ENCODE assay signal across 42 cellular contexts in genomic region chr14:23227566-23227965, GRCh38. TPM values are rescaled to one million over a fixed set of nuclear protein-coding genes. Genes with fewer than 3 reads are reported as not detected.
"Had no signal": no experiment of that assay in that cellular context is flagged by ENCODE, and none has a peak within 500 bp of the region (broad histone marks: within the 10 kb centered on the region; RNA-seq: fewer than 3 reads in every experiment).

No MANE protein-coding gene starts in this region.

- H3K4me3 Mint-ChIP-seq: activated B cell treated with CpG ODN at 0.5 μM for 24 hours; activated CD4-positive, alpha-beta memory T cell treated with anti-CD3 and anti-CD28 coated beads for 36 hours; activated CD4-positive, alpha-beta T cell treated with anti-CD3 and anti-CD28 coated beads, Interleukin-2, amount 10 ng/mL, durations not matched to agents 24 days and 14 days; activated CD8-positive, alpha-beta T cell treated with anti-CD3 and anti-CD28 coated beads for 36 hours; activated naive CD4-positive, alpha-beta T cell treated with anti-CD3 and anti-CD28 coated beads for 36 hours; activated naive CD8-positive, alpha-beta T cell treated with anti-CD3 and anti-CD28 coated beads for 36 hours; activated T-cell treated with anti-CD3 and anti-CD28 coated beads, Interleukin-2, amount 50 U/mL, for 4 hours; activated T-cell treated with anti-CD3 and anti-CD28 coated beads, Interleukin-2, amount 50 U/mL, for 72 hours; activated T-helper 1 cell treated with anti-CD3 and anti-CD28 coated beads, Interleukin-12 subunit alpha, Interleukin-12 subunit beta, Interleukin-2, Interleukin-4 antibody, amounts not matched to agents 30 ng/mL and 10 ng/mL and 1 ng/mL, durations not matched to agents 14 hours and 24 hours and 36 hours; activated T-helper 17 cell treated with anti-CD3 and anti-CD28 coated beads, Interleukin-2, amount 50 U/mL, for 72 hours; central memory CD8-positive, alpha-beta T cell; T-helper 1 cell treated with Interleukin-12 subunit alpha and Interleukin-12 subunit beta and Interleukin-4 antibody, amounts not matched to agents 30 μg/mL and 1 μg/mL, for 36 hours; T-helper 2 cell treated with Interferon-gamma antibody and Interleukin-4, amounts not matched to agents 5 μg/mL and 100 μg/mL, for 36 hours had no signal

- H3K36me3 ChIP-seq: adrenal gland, brain microvascular endothelial cell, breast epithelium, cardiac muscle cell had no signal

- H3K27ac Mint-ChIP-seq: activated B cell treated with CpG ODN at 0.5 μM for 24 hours; activated CD4-positive, alpha-beta memory T cell treated with anti-CD3 and anti-CD28 coated beads for 36 hours; activated CD4-positive, alpha-beta T cell treated with anti-CD3 and anti-CD28 coated beads, Interleukin-2, amount 10 ng/mL, durations not matched to agents 24 days and 14 days; activated CD8-positive, alpha-beta T cell treated with anti-CD3 and anti-CD28 coated beads for 36 hours; activated naive CD4-positive, alpha-beta T cell treated with anti-CD3 and anti-CD28 coated beads for 36 hours; activated naive CD4-positive, alpha-beta T cell treated with anti-CD3 and anti-CD28 coated beads, Interleukin-2, amount 50 U/mL, for 72 hours; activated naive CD8-positive, alpha-beta T cell treated with anti-CD3 and anti-CD28 coated beads for 36 hours; activated T-cell treated with anti-CD3 and anti-CD28 coated beads, Interleukin-2, amount 50 U/mL, for 72 hours; activated T-helper 1 cell treated with anti-CD3 and anti-CD28 coated beads, Interleukin-12 subunit alpha, Interleukin-12 subunit beta, Interleukin-2, Interleukin-4 antibody, amounts not matched to agents 30 ng/mL and 10 ng/mL and 1 ng/mL, durations not matched to agents 14 hours and 24 hours and 36 hours; activated T-helper 17 cell treated with anti-CD3 and anti-CD28 coated beads, Interleukin-2, amount 50 U/mL, for 72 hours; T-helper 1 cell treated with Interleukin-12 subunit alpha and Interleukin-12 subunit beta and Interleukin-4 antibody, amounts not matched to agents 30 μg/mL and 1 μg/mL, for 36 hours; T-helper 2 cell treated with Interferon-gamma antibody and Interleukin-4, amounts not matched to agents 5 μg/mL and 100 μg/mL, for 36 hours had no signal

- H3K4me1 Mint-ChIP-seq: activated CD4-positive, alpha-beta T cell treated with anti-CD3 and anti-CD28 coated beads, Interleukin-2, amount 10 ng/mL, durations not matched to agents 24 days and 14 days; activated T-helper 17 cell treated with anti-CD3 and anti-CD28 coated beads, Interleukin-2, amount 50 U/mL, for 72 hours; central memory CD8-positive, alpha-beta T cell had no signal

- ATAC-seq: activated CD8-positive, alpha-beta T cell treated with anti-CD3 and anti-CD28 coated beads for 36 hours; activated naive CD4-positive, alpha-beta T cell treated with anti-CD3 and anti-CD28 coated beads, Interleukin-2, amount 50 U/mL, for 72 hours; activated T-cell treated with anti-CD3 and anti-CD28 coated beads, Interleukin-2, amount 50 U/mL, for 4 hours; activated T-cell treated with anti-CD3 and anti-CD28 coated beads, Interleukin-2, amount 50 U/mL, for 72 hours; activated T-helper 17 cell treated with anti-CD3 and anti-CD28 coated beads, Interleukin-2, amount 50 U/mL, for 72 hours; body of pancreas had no signal

- H3K36me3 Mint-ChIP-seq: activated CD4-positive, alpha-beta memory T cell treated with anti-CD3 and anti-CD28 coated beads for 36 hours; activated naive CD4-positive, alpha-beta T cell treated with anti-CD3 and anti-CD28 coated beads, Interleukin-2, amount 50 U/mL, for 72 hours; activated naive CD8-positive, alpha-beta T cell treated with anti-CD3 and anti-CD28 coated beads for 36 hours had no signal

- H3K9me3 Mint-ChIP-seq: activated CD4-positive, alpha-beta T cell treated with anti-CD3 and anti-CD28 coated beads, Interleukin-2, amount 10 ng/mL, durations not matched to agents 24 days and 14 days; activated naive CD4-positive, alpha-beta T cell treated with anti-CD3 and anti-CD28 coated beads for 36 hours; activated naive CD4-positive, alpha-beta T cell treated with anti-CD3 and anti-CD28 coated beads, Interleukin-2, amount 50 U/mL, for 72 hours; activated T-helper 1 cell treated with anti-CD3 and anti-CD28 coated beads, Interleukin-12 subunit alpha, Interleukin-12 subunit beta, Interleukin-2, Interleukin-4 antibody, amounts not matched to agents 30 ng/mL and 10 ng/mL and 1 ng/mL, durations not matched to agents 14 hours and 24 hours and 36 hours; activated T-helper 17 cell treated with anti-CD3 and anti-CD28 coated beads, Interleukin-2, amount 50 U/mL, for 72 hours; central memory CD8-positive, alpha-beta T cell; T-helper 1 cell treated with Interleukin-12 subunit alpha and Interleukin-12 subunit beta and Interleukin-4 antibody, amounts not matched to agents 30 μg/mL and 1 μg/mL, for 36 hours; T-helper 2 cell treated with Interferon-gamma antibody and Interleukin-4, amounts not matched to agents 5 μg/mL and 100 μg/mL, for 36 hours had no signal

- H3K4me1 ChIP-seq: adrenal gland, body of pancreas, breast epithelium had no signal

- DNase-seq: activated B cell treated with CpG ODN at 0.5 μM for 24 hours; activated CD4-positive, alpha-beta memory T cell treated with anti-CD3 and anti-CD28 coated beads for 36 hours; activated CD4-positive, alpha-beta T cell treated with anti-CD3 and anti-CD28 coated beads for 4 hours; activated CD4-positive, alpha-beta T cell treated with anti-CD3 and anti-CD28 coated beads, Interleukin-2, amount 10 ng/mL, durations not matched to agents 24 days and 14 days; activated CD4-positive, alpha-beta T cell treated with anti-CD3 and anti-CD28 coated beads, Interleukin-2, amount 50 U/mL, for 1 hour; activated CD4-positive, alpha-beta T cell treated with anti-CD3 and anti-CD28 coated beads, Interleukin-2, amount 50 U/mL, for 4 hours; activated CD4-positive, CD25-positive, alpha-beta regulatory T cell treated with anti-CD3 and anti-CD28 coated beads, Interleukin-2, amount 50 U/mL, for 72 hours; activated CD8-positive, alpha-beta memory T cell treated with anti-CD3 and anti-CD28 coated beads, Interleukin-2, amount 50 U/mL, for 4 hours; activated CD8-positive, alpha-beta T cell treated with anti-CD3 and anti-CD28 coated beads for 36 hours; activated effector memory CD4-positive, alpha-beta T cell treated with anti-CD3 and anti-CD28 coated beads, Interleukin-2, amount 50 U/mL, for 16 hours; activated gamma-delta T cell treated with Interleukin-2 at 50 U/mL for 16 hours; activated naive CD4-positive, alpha-beta T cell; activated naive CD4-positive, alpha-beta T cell treated with anti-CD3 and anti-CD28 coated beads for 36 hours; activated naive CD4-positive, alpha-beta T cell treated with anti-CD3 and anti-CD28 coated beads, Interleukin-2, amount 50 U/mL, for 16 hours; activated naive CD8-positive, alpha-beta T cell treated with anti-CD3 and anti-CD28 coated beads for 36 hours; activated T-cell treated with anti-CD3 and anti-CD28 coated beads for 4 hours; activated T-cell treated with anti-CD3 and anti-CD28 coated beads, Interleukin-2, amount 50 U/mL, for 1 hour; activated T-cell treated with anti-CD3 and anti-CD28 coated beads, Interleukin-2, amount 50 U/mL, for 4 hours; activated T-cell treated with anti-CD3 and anti-CD28 coated beads, Interleukin-2, amount 50 U/mL, for 72 hours; adrenal gland; amniotic stem cell; aorta; body of pancreas; brain microvascular endothelial cell; caudate nucleus; cerebellar nuclear complex; T-helper 1 cell; T-helper 2 cell; T-helper 9 cell had no signal

- FAIRE-seq: astrocyte, TTC549 had no signal

- H3K27ac ChIP-seq: adrenal gland, body of pancreas, brain microvascular endothelial cell, breast epithelium, cardiac muscle cell, VCaP had no signal

- H3K9me3 ChIP-seq: adrenal gland, body of pancreas, breast epithelium had no signal

- H3K4me3 ChIP-seq: adrenal gland, body of pancreas, breast epithelium, cardiac muscle cell had no signal

- H3K27me3 ChIP-seq: adrenal gland, body of pancreas, brain microvascular endothelial cell, breast epithelium, cardiac muscle cell had no signal

RNA-seq across cellular contexts. Expression of gene RNF212B, which starts 10.2 kb away (rescaled TPM):
- total RNA-seq: activated B cell treated with CpG ODN at 0.5 μM for 24 hours; activated CD4-positive, alpha-beta memory T cell treated with anti-CD3 and anti-CD28 coated beads for 36 hours; activated CD4-positive, alpha-beta T cell treated with anti-CD3 and anti-CD28 coated beads, Interleukin-2, amount 10 ng/mL, durations not matched to agents 24 days and 14 days; activated CD8-positive, alpha-beta memory T cell treated with anti-CD3 and anti-CD28 coated beads for 36 hours; activated CD8-positive, alpha-beta T cell treated with anti-CD3 and anti-CD28 coated beads for 36 hours; activated naive CD4-positive, alpha-beta T cell treated with anti-CD3 and anti-CD28 coated beads for 36 hours; activated naive CD4-positive, alpha-beta T cell treated with anti-CD3 and anti-CD28 coated beads, Interleukin-2, amount 50 U/mL, for 72 hours; activated naive CD8-positive, alpha-beta T cell treated with anti-CD3 and anti-CD28 coated beads for 36 hours; activated T-cell treated with anti-CD3 and anti-CD28 coated beads, Interleukin-2, amount 50 U/mL, for 4 hours; activated T-cell treated with anti-CD3 and anti-CD28 coated beads, Interleukin-2, amount 50 U/mL, for 72 hours; activated T-helper 1 cell treated with anti-CD3 and anti-CD28 coated beads, Interleukin-12 subunit alpha, Interleukin-12 subunit beta, Interleukin-2, Interleukin-4 antibody, amounts not matched to agents 30 ng/mL and 10 ng/mL and 1 ng/mL, durations not matched to agents 14 hours and 24 hours and 36 hours; activated T-helper 17 cell treated with anti-CD3 and anti-CD28 coated beads, Interleukin-2, amount 50 U/mL, for 72 hours; adrenal gland; aorta; astrocyte; body of pancreas; breast epithelium; cardiac muscle cell; chondrocyte had no signal
- polyA plus RNA-seq: adrenal gland, aorta, cardiac muscle cell had no signal

RNA-seq across cellular contexts. Expression of gene SLC7A8, which starts 44.1 kb away (rescaled TPM):
- total RNA-seq: activated CD4-positive, alpha-beta T cell treated with anti-CD3 and anti-CD28 coated beads, Interleukin-2, amount 10 ng/mL, durations not matched to agents 24 days and 14 days; activated T-helper 1 cell treated with anti-CD3 and anti-CD28 coated beads, Interleukin-12 subunit alpha, Interleukin-12 subunit beta, Interleukin-2, Interleukin-4 antibody, amounts not matched to agents 30 ng/mL and 10 ng/mL and 1 ng/mL, durations not matched to agents 14 hours and 24 hours and 36 hours had no signal
